11 cellular contexts compared by ENCODE assay signal in genomic region chr2:187461294-187462261, GRCh38. TPM values are rescaled to one million over a fixed set of nuclear protein-coding genes. Genes with fewer than 3 reads are reported as not detected.
DNase-seq lines count a peak whose midpoint lies in the region; FAIRE-seq and TF ChIP-seq lines count a peak whose summit lies in the region.
"Had no signal": no experiment of that assay in that cellular context is flagged by ENCODE, and none has a peak within 500 bp of the region (broad histone marks: within the 10 kb centered on the region; RNA-seq: fewer than 3 reads in every experiment).

No MANE protein-coding gene starts in this region.

- H3K9me3 ChIP-seq in H1 (ENCODE audit: insufficient read depth in 2 of 2, low read depth in 1 of 2, low read length in 1 of 2) (no peaks in the 10 kb centered on the region), iPS-15b (ENCODE audit: control insufficient read depth, insufficient read depth, low read length) (no peaks in the 10 kb centered on the region), smooth muscle cell (replicated peaks; ENCODE audit: low read depth) (no peaks in the 10 kb centered on the region), GM23248 (ENCODE audit: low read depth) (no peaks in the 10 kb centered on the region)

- peak overlapping the region in 1 of 4 experiments; percentile 43; a peak in 1 of 8 replicates for H3K4me3 ChIP-seq in H1 (ENCODE audit: extremely low read depth in 1 of 4, insufficient read depth in 2 of 4, low read depth in 3 of 4, low read length in 4 of 4)
- peak overlapping the region; percentile 36 for H3K4me3 ChIP-seq in iPS-15b (ENCODE audit: low read depth, low read length)
- peak overlapping the region; percentile 53 for H3K4me3 ChIP-seq in smooth muscle cell
- no peak overlapping the region for H3K4me3 ChIP-seq in GM23248

- H4K91ac ChIP-seq in H1 (replicated peaks; ENCODE audit: insufficient read length, low read length): no peak overlapping the region

- H3K18ac ChIP-seq in H1 (ENCODE audit: extremely low read depth, low read length): no peak overlapping the region

- H3K79me2 ChIP-seq in H1 (ENCODE audit: control insufficient read depth in 1 of 2, insufficient read depth in 2 of 2, low read length in 2 of 2) (no peaks in the 10 kb centered on the region), smooth muscle cell (ENCODE audit: low read depth) (no peaks in the 10 kb centered on the region), GM23248 (ENCODE audit: insufficient read depth) (no peaks in the 10 kb centered on the region)

- H3K27me3 ChIP-seq in H1 (replicated peaks in 1 of 4; ENCODE audit: control insufficient read depth in 3 of 4, extremely low read depth in 1 of 4, insufficient read depth in 3 of 4, low read length in 3 of 4) (no peaks in the 10 kb centered on the region; a peak in 1 of 7 replicates), iPS-15b (ENCODE audit: control insufficient read depth, insufficient read depth, low read length) (no peaks in the 10 kb centered on the region), smooth muscle cell (ENCODE audit: low read depth) (no peaks in the 10 kb centered on the region), GM23248 (replicated peaks; ENCODE audit: insufficient read depth) (no peaks in the 10 kb centered on the region)

- H2BK20ac ChIP-seq in H1 (ENCODE audit: low read length): no peak overlapping the region

- H3K36me3 ChIP-seq in H1 (ENCODE audit: control insufficient read depth in 2 of 4, insufficient read depth in 4 of 4, low read length in 3 of 4) (no peaks in the 10 kb centered on the region), iPS-15b (ENCODE audit: control insufficient read depth, insufficient read depth, low read length) (no peaks in the 10 kb centered on the region), smooth muscle cell (ENCODE audit: low read depth) (no peaks in the 10 kb centered on the region), GM23248 (ENCODE audit: low read depth) (no peaks in the 10 kb centered on the region)

- no peak overlapping the region for H3K56ac ChIP-seq in H1 (replicated peaks; ENCODE audit: insufficient read length, low read depth, low read length)

- FAIRE-seq in H1 (lab: Jason Lieb, UNC): no peak

- H2BK12ac ChIP-seq in H1 (ENCODE audit: low read depth, low read length): no peak overlapping the region; the same call in 1 of the 2 replicates

- no peak overlapping the region for H3K4ac ChIP-seq in H1 (replicated peaks; ENCODE audit: insufficient read length, low read depth, low read length)

- no peak for TF ChIP-seq EP300 in H1 (IDR thresholded peaks at IDR 0.05; ENCODE audit: borderline replicate concordance in 1 of 2, low read depth in 2 of 2, low read length in 2 of 2)

- H3K23ac ChIP-seq in H1 (ENCODE audit: insufficient read length): no peak overlapping the region

- no peaks in the 10 kb centered on the region for H3K9me2 ChIP-seq in GM23248 (ENCODE audit: insufficient read depth)

- CTCF ChIA-PET in H1 (lab: Charles Lee; ENCODE audit: partially characterized antibody): interaction anchor here (1.0 kb wide), 1 partner anchor 599 kb away, joined by 3 read pairs; no protein-coding TSS in a partner anchor

- no peak for TF ChIP-seq RAD21 in H1 (IDR thresholded peaks at IDR 0.05 in 1 of 2, conservative IDR thresholded peaks at IDR 0.05 in 1 of 2; ENCODE audit: low read depth in 2 of 2, low read length in 2 of 2)

- no peak overlapping the region for H2BK15ac ChIP-seq in H1 (ENCODE audit: low read length)

- in situ Hi-C loops in GM23248 (cut with MboI): no loop called here

- H3F3A ChIP-seq in smooth muscle cell (ENCODE audit: low read depth): no peaks in the 10 kb centered on the region
- no peaks in the 10 kb centered on the region for H3F3A ChIP-seq in GM23248 (ENCODE audit: insufficient read depth)

- 0 out of 7 replicates have a peak overlapping the region, but pooled peaks of 1 of the 4 experiments have one; percentile 10 for H3K9ac ChIP-seq in H1 (replicated peaks in 1 of 4; ENCODE audit: extremely low read depth in 1 of 4, low read depth in 3 of 4, low read length in 3 of 4)
- H3K9ac ChIP-seq in iPS-15b (ENCODE audit: low read depth, low read length): no peak overlapping the region
- peak overlapping the region; percentile 49 for H3K9ac ChIP-seq in smooth muscle cell (ENCODE audit: low read depth)
- H3K9ac ChIP-seq in GM23248: no peak overlapping the region

- WGBS in H1 (ENCODE audit: extremely low coverage in 1 of 2, insufficient coverage in 1 of 2, insufficient read length in 1 of 2, insufficient replicate concordance in 2 of 2, low coverage in 1 of 2, low lambda C conversion rate in 2 of 2, missing lambda C conversion rate in 1 of 2), 2 experiments: 86% methylated on average over 28 of the region's 28 CpGs; no CpG with 5 or more reads in 1 of the 2 experiments
- 55% methylated on average over 28 of the region's 28 CpGs for WGBS in smooth muscle cell (ENCODE audit: low lambda C conversion rate)
- 85 to 86% methylated on average over 27 to 28 of the region's 28 CpGs for WGBS in GM23248 (ENCODE audit: low coverage in 1 of 2, low lambda C conversion rate in 2 of 2, missing lambda C conversion rate in 2 of 2), 2 experiments

- H3K4me1 ChIP-seq in H1 (replicated peaks in 1 of 4; ENCODE audit: control insufficient read depth in 3 of 4, insufficient read depth in 4 of 4, low read length in 3 of 4) (no peaks in the 10 kb centered on the region), iPS-15b (ENCODE audit: control insufficient read depth, insufficient read depth, low read length) (no peaks in the 10 kb centered on the region), smooth muscle cell (ENCODE audit: low read depth) (no peaks in the 10 kb centered on the region), GM23248 (ENCODE audit: insufficient read depth) (no peaks in the 10 kb centered on the region)

- POLR2A ChIA-PET in H1 (lab: Charles Lee; ENCODE audit: partially characterized antibody): no interaction called here

- peak overlapping the region; percentile 90; the same call in 1 of the 2 replicates for H2AFZ ChIP-seq in H1 (ENCODE audit: low read length)
- H2AFZ ChIP-seq in smooth muscle cell (ENCODE audit: low read depth): peak overlapping the region; percentile 57
- H2AFZ ChIP-seq in GM23248: no peak overlapping the region

- no peak overlapping the region for H4K5ac ChIP-seq in H1 (ENCODE audit: insufficient read length, low read depth, low read length)

- no peak overlapping the region for H2AK5ac ChIP-seq in H1 (ENCODE audit: low read depth, low read length)

- TF ChIP-seq CTCF in H1 (IDR thresholded peaks at IDR 0.05; ENCODE audit: control extremely low read depth in 1 of 3, insufficient read depth in 1 of 3, low read depth in 1 of 3, low read length in 3 of 3) (no peak), smooth muscle cell (IDR thresholded peaks at IDR 0.05; ENCODE audit: borderline replicate concordance, insufficient read depth, poor library complexity, severe bottlenecking) (no peak)

- H3K4me2 ChIP-seq in H1 (ENCODE audit: insufficient read depth in 1 of 2, low read depth in 2 of 2, low read length in 2 of 2) (peak overlapping the region in 1 of 2 experiments; percentile 54; a peak in 1 of 4 replicates), smooth muscle cell (peak overlapping the region; percentile 80), GM23248 (ENCODE audit: unreplicated experiment) (no peak overlapping the region)

- H3K79me1 ChIP-seq in H1 (ENCODE audit: low read depth, low read length): no peaks in the 10 kb centered on the region

- no peaks in the 10 kb centered on the region for H4K20me1 ChIP-seq in H1 (replicated peaks in 1 of 2; ENCODE audit: control insufficient read depth in 1 of 2, insufficient read depth in 2 of 2, low read length in 2 of 2)
- no peaks in the 10 kb centered on the region for H4K20me1 ChIP-seq in smooth muscle cell (ENCODE audit: low read depth)
- H4K20me1 ChIP-seq in GM23248 (ENCODE audit: insufficient read depth): no peaks in the 10 kb centered on the region

- no peak overlapping the region for H2BK120ac ChIP-seq in H1 (replicated peaks; ENCODE audit: low read depth, low read length)

- no peak overlapping the region for H2BK5ac ChIP-seq in H1 (ENCODE audit: low read depth, low read length)

- H3K27ac ChIP-seq in H1 (ENCODE audit: low read depth, low read length) (no peak overlapping the region), smooth muscle cell (ENCODE audit: low read depth) (no peak overlapping the region), GM23248 (no peak overlapping the region)

- TF ChIP-seq POLR2A in H1 (IDR thresholded peaks at IDR 0.05; ENCODE audit: control extremely low read depth in 1 of 2, low read depth in 2 of 2, low read length in 2 of 2): no peak

- H3K14ac ChIP-seq in H1 (ENCODE audit: insufficient read length): no peak overlapping the region

- no peaks in the 10 kb centered on the region for H3K23me2 ChIP-seq in H1 (ENCODE audit: low read depth, low read length)

- peak overlapping the region; percentile 86; the same call in 1 of the 2 replicates for H4K8ac ChIP-seq in H1 (ENCODE audit: extremely low read depth, insufficient read depth, low read length)

- DNase-seq in NCI-H1694 treated with DMSO at 0.1 percent for 48 hours (lab: John Stamatoyannopoulos, UW): peak; percentile 95
- peak in 1 of 2 experiments; percentile 9 for DNase-seq in H1 (ENCODE audit: low read depth in 1 of 2, low spot score in 2 of 2)
- DNase-seq in smooth muscle cell (lab: John Stamatoyannopoulos, UW; ENCODE audit: unreplicated experiment): no peak
- no peak for DNase-seq in activated effector memory CD4-positive, alpha-beta T cell treated with Interleukin-2 at 50 U/mL for 16 hours
- no peak for DNase-seq in inferior parietal cortex (ENCODE audit: extremely low spot score)
- DNase-seq in NCI-H1436 (lab: John Stamatoyannopoulos, UW): no peak
- DNase-seq in GM23248: no peak
- DNase-seq: activated CD4-positive, alpha-beta T cell treated with anti-CD3 and anti-CD28 coated beads, Interleukin-2, amount 50 U/mL, for 48 hours; activated naive CD4-positive, alpha-beta T cell treated with anti-CD3 and anti-CD28 coated beads for 36 hours; OCI-M1 had no signal

TF ChIP-seq in H1, 55 proteins besides CTCF, POLR2A, EP300 and RAD21 (continues in another document):
- TF ChIP-seq KDM4A (IDR thresholded peaks at IDR 0.05; ENCODE audit: low read depth, low read length, severe bottlenecking): no peak

RNA-seq across cellular contexts. Expression of gene CALCRL, which starts 13.5 kb away (rescaled TPM):
- 3.0 and 4.5 TPM in 2 replicates for total RNA-seq in H1 (2021; fragmentation: NEBNext Ultra II Directional; extraction: Animal tissue kit (Norgen Biotek cat#: 25700))
- 1.9 and 2.4 TPM in 2 replicates for polyA plus RNA-seq in H1 (2011; rRNA removed)
- polyA plus RNA-seq in H1 (2011; cell fraction: cytosol; rRNA removed): 1.5 TPM
- 1.7 TPM for polyA plus RNA-seq in H1 (2011; cell fraction: nucleus; rRNA removed)
- polyA plus RNA-seq in H1 (2012, experiment 1 of 2): 0.82 to 2.2 TPM (median 1.4 TPM) in 4 replicates
- 0.24 TPM for polyA plus RNA-seq in H1 (2012, experiment 2 of 2)
- 2.3 TPM for polyA plus RNA-seq in H1 (2013, experiment 1 of 2)
- 2.7 TPM for polyA plus RNA-seq in H1 (2013, experiment 2 of 2)
- polyA minus RNA-seq in H1 (2011; rRNA and poly(A)+ RNA removed): 8.9 and 11.5 TPM in 2 replicates
- 2.6 TPM for polyA minus RNA-seq in H1 (2011; cell fraction: cytosol; rRNA and poly(A)+ RNA removed)
- 13.6 TPM for polyA minus RNA-seq in H1 (2011; cell fraction: nucleus; rRNA and poly(A)+ RNA removed)
- 1.6 and 1.7 TPM in 2 replicates for total RNA-seq in smooth muscle cell
- 0.61 and 0.77 TPM in 2 replicates for polyA plus RNA-seq in smooth muscle cell
- 2.7 and 3.2 TPM in 2 replicates for total RNA-seq in GM23248 (2014; rRNA removed; shearing (Covaris generic))
- 0.76 and 2.4 TPM in 2 replicates for polyA plus RNA-seq in GM23248 (2016; fragmentation: Nextera tagmentation; extraction: Ambion mirVana)
